Comparison of ENCODE assay signal across 8 cellular contexts in the genomic region with DNA sequence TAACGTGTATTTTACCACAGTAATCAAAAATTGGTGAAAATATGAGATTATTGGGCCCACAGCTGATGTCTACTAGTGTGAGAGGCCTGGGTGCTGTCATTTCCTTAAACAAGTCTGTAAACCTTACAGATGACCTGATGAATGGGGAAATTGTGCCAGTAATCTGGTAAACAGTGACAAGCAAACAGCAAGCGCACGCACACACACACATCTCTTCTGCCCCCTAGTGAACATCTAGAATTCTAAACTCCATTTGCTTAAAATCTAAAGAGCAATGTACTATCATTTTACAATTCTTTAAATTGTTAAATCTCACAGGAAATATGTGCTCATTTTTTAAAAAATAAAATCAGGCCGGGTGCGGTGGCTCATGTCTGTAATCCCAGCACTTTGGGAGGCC. TPM values are rescaled to one million over a fixed set of nuclear protein-coding genes. Genes with fewer than 3 reads are reported as not detected.
DNase-seq lines count a peak whose midpoint lies in the region; ATAC-seq and TF ChIP-seq lines count a peak whose summit lies in the region.

No MANE protein-coding gene starts in this region.

- H3K36me3 Mint-ChIP-seq in CD4-positive, alpha-beta memory T cell = no peaks in the 10 kb centered on the region

- H3K27ac Mint-ChIP-seq in CD4-positive, alpha-beta memory T cell = peak overlapping the region in 5 of 7 donors; percentile 7 to 65 (median 46)

- H2BK15ac ChIP-seq in mesenchymal stem cell (ENCODE audit: low read depth, poor library complexity, severe bottlenecking) = no peak overlapping the region

- H2AFZ ChIP-seq in PC-9 (no peak overlapping the region), mesenchymal stem cell (ENCODE audit: low read depth, low read length) (no peak overlapping the region)

- no peaks in the 10 kb centered on the region for H3K36me3 ChIP-seq in CD4-positive, alpha-beta memory T cell (ENCODE audit: insufficient read depth, low read length)
- no peaks in the 10 kb centered on the region for H3K36me3 ChIP-seq in PC-9 (ENCODE audit: low read depth)
- no peaks in the 10 kb centered on the region for H3K36me3 ChIP-seq in mesenchymal stem cell (ENCODE audit: control insufficient read depth in 1 of 2, insufficient read depth in 2 of 2, low read depth in 1 of 2, low read length in 2 of 2)

- no peaks in the 10 kb centered on the region for H3K9me3 Mint-ChIP-seq in CD4-positive, alpha-beta memory T cell

- peaks cover 29% of the 10 kb centered on the region for H3K4me1 ChIP-seq in CD4-positive, alpha-beta memory T cell (ENCODE audit: insufficient read depth, low read length)
- H3K4me1 ChIP-seq in PC-9 (replicated peaks; ENCODE audit: insufficient read depth) = peaks cover 23% of the 10 kb centered on the region
- H3K4me1 ChIP-seq in mesenchymal stem cell (ENCODE audit: control insufficient read depth, insufficient read depth, low read depth, low read length) = no peaks in the 10 kb centered on the region

- no peak overlapping the region for H2BK120ac ChIP-seq in mesenchymal stem cell (ENCODE audit: low read depth, low read length)

- no peaks in the 10 kb centered on the region for H4K20me1 ChIP-seq in PC-9 (ENCODE audit: insufficient read depth)

- H3K27me3 ChIP-seq in CD4-positive, alpha-beta memory T cell (ENCODE audit: insufficient read depth, low read length) = no peaks in the 10 kb centered on the region
- H3K27me3 ChIP-seq in PC-9 (ENCODE audit: insufficient read depth, low read depth) (no peaks in the 10 kb centered on the region), mesenchymal stem cell (ENCODE audit: control insufficient read depth in 1 of 2, insufficient read depth in 1 of 2, low read length in 2 of 2) (peaks cover 0 to 18% of the 10 kb centered on the region in 2 experiments)

- no peak overlapping the region for H3K4me3 ChIP-seq in CD4-positive, alpha-beta memory T cell (ENCODE audit: low read length in 2 of 2)
- H3K4me3 ChIP-seq in PC-9 = no peak overlapping the region
- no peak overlapping the region for H3K4me3 ChIP-seq in mesenchymal stem cell (ENCODE audit: insufficient read depth in 1 of 2, low read depth in 1 of 2, low read length in 2 of 2)

- no peaks in the 10 kb centered on the region for H3K27me3 Mint-ChIP-seq in CD4-positive, alpha-beta memory T cell

- no peak overlapping the region for H3K9ac ChIP-seq in mesenchymal stem cell (ENCODE audit: low read length)

- H3K79me1 ChIP-seq in mesenchymal stem cell (replicated peaks; ENCODE audit: low read length, poor library complexity, severe bottlenecking) = no peaks in the 10 kb centered on the region

- H2AK5ac ChIP-seq in mesenchymal stem cell (ENCODE audit: low read length, severe bottlenecking) = no peak overlapping the region

- POLR2A ChIA-PET in CD4-positive, alpha-beta memory T cell (lab: Charles Lee; ENCODE audit: partially characterized antibody) = interaction anchor here (0.8 kb wide), 1 partner anchor 21 kb away, joined by 3 read pairs; no protein-coding TSS in a partner anchor
- POLR2A ChIA-PET in PC-9 (lab: Charles Lee; ENCODE audit: unreplicated experiment) = no interaction called here

- ATAC-seq in GM21360 (IDR thresholded peaks at IDR 0.05; ENCODE audit: unreplicated experiment) = no peak

- H3F3A ChIP-seq in PC-9 (ENCODE audit: insufficient read depth, low read depth) = peaks cover 25% of the 10 kb centered on the region; the same call in 1 of the 2 replicates

- H3K9me2 ChIP-seq in PC-9 (ENCODE audit: insufficient read depth) = no peaks in the 10 kb centered on the region

- H3K4ac ChIP-seq in mesenchymal stem cell (ENCODE audit: low read depth in 1 of 2, low read length in 2 of 2) = no peak overlapping the region

- peaks cover 27 to 36% (median 29%) of the 10 kb centered on the region in 4 donors for H3K4me1 Mint-ChIP-seq in CD4-positive, alpha-beta memory T cell

- H2BK5ac ChIP-seq in mesenchymal stem cell (ENCODE audit: low read depth, low read length, poor library complexity, severe bottlenecking) = no peak overlapping the region

- no peak overlapping the region for H3K18ac ChIP-seq in mesenchymal stem cell (ENCODE audit: low read depth in 1 of 2, low read length in 2 of 2)

- H4K8ac ChIP-seq in mesenchymal stem cell (ENCODE audit: low read length) = no peak overlapping the region

- CTCF ChIA-PET in CD4-positive, alpha-beta memory T cell (lab: Charles Lee; ENCODE audit: partially characterized antibody) = interaction anchor here (0.7 to 13.4 kb wide), 7 partner anchors 11 to 398 kb away, joined by 3 to 186 read pairs (median 4); no protein-coding TSS in a partner anchor
- CTCF ChIA-PET in PC-9 (lab: Charles Lee) = interaction anchor here (0.6 kb wide), 1 partner anchor 48 kb away, joined by 3 read pairs; no protein-coding TSS in a partner anchor

- DNase-seq in CD4-positive, alpha-beta memory T cell = peak in 4 of 5 donors; percentile 52 to 57 (median 56)
- DNase-seq in H4 (ENCODE audit: low spot score) (peak; percentile 73), PC-9 (peak in 1 of 2 experiments; percentile 61), dermis blood vessel endothelial cell (peak; percentile 82), mesenchymal stem cell (peak; percentile 81), LoVo (ENCODE audit: low spot score) (no peak)
- DNase-seq in stimulated activated CD8-positive, alpha-beta memory T cell treated with anti-CD3 and anti-CD28 coated beads, Interleukin-4, amount 100 ng/mL, for 48 hours = no peak

- TF ChIP-seq CTCF in PC-9 (conservative IDR thresholded peaks at IDR 0.05) = peak; percentile 64

- H4K91ac ChIP-seq in mesenchymal stem cell (ENCODE audit: low read length) = no peak overlapping the region

- H3K4me3 Mint-ChIP-seq in CD4-positive, alpha-beta memory T cell = no peak overlapping the region

- H3K14ac ChIP-seq in mesenchymal stem cell (ENCODE audit: low read length in 2 of 2) = no peak overlapping the region

- WGBS in mesenchymal stem cell = 56% methylated on average over 5 of the region's 5 CpGs

- H3K79me2 ChIP-seq in PC-9 (ENCODE audit: low read depth) = no peaks in the 10 kb centered on the region

- no peak overlapping the region for H3K4me2 ChIP-seq in PC-9
- H3K4me2 ChIP-seq in mesenchymal stem cell (ENCODE audit: low read length, poor library complexity, severe bottlenecking) = no peak overlapping the region

- BruUV-seq in PC-9 (replicated peaks; lab: Mats Ljungman, UMichigan) = no TSS peak

- H3K9me3 ChIP-seq in CD4-positive, alpha-beta memory T cell (ENCODE audit: control insufficient read depth in 1 of 2, low read length in 2 of 2) = no peaks in the 10 kb centered on the region
- H3K9me3 ChIP-seq in PC-9 (ENCODE audit: insufficient read depth, low read depth) (no peaks in the 10 kb centered on the region), mesenchymal stem cell (ENCODE audit: control insufficient read depth, low read length) (no peaks in the 10 kb centered on the region)

- H3K23ac ChIP-seq in mesenchymal stem cell (ENCODE audit: low read length in 2 of 2) = no peak overlapping the region

- H3K27ac ChIP-seq in CD4-positive, alpha-beta memory T cell (ENCODE audit: low read depth, low read length) = no peak overlapping the region
- no peak overlapping the region for H3K27ac ChIP-seq in PC-9
- H3K27ac ChIP-seq in mesenchymal stem cell (ENCODE audit: low read length, poor library complexity, severe bottlenecking) = no peak overlapping the region

- intact Hi-C loops in CD4-positive, alpha-beta memory T cell (cut with micrococcal nuclease) = loop anchor here (1.0 to 5.0 kb wide), 2 partner anchors 156 to 245 kb away; partner anchors contain the start of gene POMT1
- intact Hi-C loops in PC-9 (cut with micrococcal nuclease; ENCODE audit: unreplicated experiment) = loop anchor here (5.0 kb wide), 2 partner anchors 395 to 570 kb away; no protein-coding TSS in a partner anchor

- H2BK12ac ChIP-seq in mesenchymal stem cell (ENCODE audit: low read length in 2 of 2) = no peak overlapping the region

RNA-seq across cellular contexts. Expression of gene RAPGEF1, which starts 7.5 kb away (rescaled TPM):
- total RNA-seq in CD4-positive, alpha-beta memory T cell = 100 to 1,000 TPM; 129 to 149 TPM
- polyA plus RNA-seq in CD4-positive, alpha-beta memory T cell = 10 to 100 TPM in 1 of 2 donors, 1 to 10 TPM in 1; 1.5 to 23.0 TPM
- 7.5 and 9.7 TPM in 2 replicates for total RNA-seq in H4 (2014; rRNA removed; shearing (Covaris generic))
- total RNA-seq in PC-9 (2021) (66.5 and 76.0 TPM in 2 replicates), dermis blood vessel endothelial cell (56.2 and 69.3 TPM in 2 replicates)
- 27.5 TPM for polyA plus RNA-seq in mesenchymal stem cell (2013, experiment 1 of 2)
- 26.0 TPM for polyA plus RNA-seq in mesenchymal stem cell (2013, experiment 2 of 2)

Comparison
In these comparisons a context has a peak if more than half of its experiments do, and no peak if none do; other contexts are left out.
1. DNase-seq: peak in CD4-positive, alpha-beta memory T cell (4 of 5), H4 (single experiment), dermis blood vessel endothelial cell (single experiment) and mesenchymal stem cell (single experiment); none in LoVo (single experiment) and stimulated activated CD8-positive, alpha-beta memory T cell treated with anti-CD3 and anti-CD28 coated beads, Interleukin-4, amount 100 ng/mL, for 48 hours (single experiment).